Comparison of ENCODE assay signal across 8 cellular contexts in the genomic region with DNA sequence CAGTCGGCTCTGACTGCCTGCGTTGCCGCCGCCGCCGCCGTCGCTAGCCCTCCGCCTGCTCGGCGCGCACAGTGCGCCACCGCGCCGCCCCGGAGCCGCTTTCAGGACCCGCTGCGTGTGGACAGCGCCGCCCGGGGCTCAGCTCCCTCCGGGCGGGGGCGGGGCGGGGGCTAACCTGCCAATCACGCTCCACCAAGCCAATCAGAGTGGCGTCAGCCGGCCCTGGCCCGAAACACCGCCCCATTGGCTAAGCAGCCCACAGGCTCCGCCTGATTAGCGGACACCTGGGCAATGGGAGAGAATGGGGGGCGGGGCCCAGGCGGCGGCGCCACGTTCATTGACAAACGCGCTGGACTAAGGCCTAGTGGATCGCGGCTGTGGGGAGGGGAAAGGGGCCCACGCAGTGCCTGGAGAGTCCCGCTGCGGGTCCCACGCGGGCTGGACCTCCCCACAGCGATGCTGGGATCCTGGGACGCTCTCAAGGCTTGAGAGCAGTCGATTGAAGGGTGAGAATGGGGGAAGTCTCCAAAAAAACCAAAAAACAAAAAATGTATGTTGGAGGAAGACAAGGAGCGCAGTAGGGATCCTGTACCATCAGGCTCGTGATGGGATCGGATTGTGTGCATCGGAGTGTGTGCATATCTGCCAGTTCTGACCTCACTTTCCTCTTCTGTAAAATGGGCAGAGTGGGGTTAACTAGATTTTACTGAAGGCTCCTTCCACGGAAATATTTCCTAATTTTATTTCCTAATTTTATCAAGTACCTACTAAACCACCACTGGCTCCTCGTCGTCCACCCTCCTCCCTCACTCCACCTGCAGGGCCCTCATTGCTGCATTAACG. TPM values are rescaled to one million over a fixed set of nuclear protein-coding genes. Genes with fewer than 3 reads are reported as not detected.
DNase-seq lines count a peak whose midpoint lies in the region; ATAC-seq and TF ChIP-seq lines count a peak whose summit lies in the region.

No MANE protein-coding gene starts in this region.

- H3K23ac ChIP-seq in neuronal stem cell (ENCODE audit: low read depth, low read length, poor library complexity) = peak overlapping the region; percentile 21

- H3K36me3 ChIP-seq in neuronal stem cell (replicated peaks in 1 of 2; ENCODE audit: control insufficient read depth in 2 of 2, insufficient read depth in 2 of 2, low read length in 2 of 2) = peaks cover 0 to 17% of the 10 kb centered on the region in 2 donors

- no peaks in the 10 kb centered on the region for H3K9me3 Mint-ChIP-seq in IgD-negative memory B cell
- peaks cover 3% of the 10 kb centered on the region for H3K9me3 Mint-ChIP-seq in activated T-helper 1 cell treated with anti-CD3 and anti-CD28 coated beads, Interleukin-12 subunit alpha, Interleukin-12 subunit beta, Interleukin-2, Interleukin-4 antibody, amounts not matched to agents 30 ng/mL and 10 ng/mL and 1 ng/mL, durations not matched to agents 14 hours and 24 hours and 36 hours

- H3K9ac ChIP-seq in neuronal stem cell (ENCODE audit: low read depth, low read length, poor library complexity) = peak overlapping the region; percentile 55

- WGBS in neuronal stem cell (ENCODE audit: extremely low coverage in 2 of 2, insufficient read length in 2 of 2, insufficient replicate concordance in 1 of 2), 2 donors = no CpG with 5 or more reads among the region's 59 CpGs

- H3K4me3 ChIP-seq in fibroblast of the aortic adventitia (ENCODE audit: low read depth, low read length) (peak overlapping the region; percentile 25), neuronal stem cell (ENCODE audit: low read length in 2 of 2) (peak overlapping the region; percentile 49 to 85)

- peaks cover 7% of the 10 kb centered on the region for H3K36me3 Mint-ChIP-seq in IgD-negative memory B cell
- H3K36me3 Mint-ChIP-seq in activated T-helper 1 cell treated with anti-CD3 and anti-CD28 coated beads, Interleukin-12 subunit alpha, Interleukin-12 subunit beta, Interleukin-2, Interleukin-4 antibody, amounts not matched to agents 30 ng/mL and 10 ng/mL and 1 ng/mL, durations not matched to agents 14 hours and 24 hours and 36 hours (ENCODE audit: low read depth) = no peaks in the 10 kb centered on the region

- H2AK5ac ChIP-seq in neuronal stem cell (ENCODE audit: low read depth, low read length) = no peak overlapping the region

- peaks cover 10 to 19% of the 10 kb centered on the region in 2 donors for H3K4me1 ChIP-seq in neuronal stem cell (ENCODE audit: control insufficient read depth in 2 of 2, insufficient read depth in 1 of 2, low read depth in 1 of 2, low read length in 2 of 2)

- no peak overlapping the region for H3K18ac ChIP-seq in neuronal stem cell (ENCODE audit: low read length)

- H3K79me1 ChIP-seq in neuronal stem cell (ENCODE audit: low read depth, low read length) = peaks cover 2% of the 10 kb centered on the region

- no peak overlapping the region for H4K8ac ChIP-seq in neuronal stem cell (ENCODE audit: low read depth, low read length)

- intact Hi-C loops in activated T-helper 1 cell treated with anti-CD3 and anti-CD28 coated beads, Interleukin-12 subunit alpha, Interleukin-12 subunit beta, Interleukin-2, Interleukin-4 antibody, amounts not matched to agents 30 ng/mL and 10 ng/mL and 1 ng/mL, durations not matched to agents 14 hours and 24 hours and 36 hours (cut with micrococcal nuclease) = loop anchor here (1.0 to 2.0 kb wide), 3 partner anchors 9 to 93 kb away; partner anchors contain the start of gene ZCCHC7

- H2BK12ac ChIP-seq in neuronal stem cell (ENCODE audit: low read length) = no peak overlapping the region

- no peak overlapping the region for H4K91ac ChIP-seq in neuronal stem cell (ENCODE audit: low read depth, low read length, poor library complexity)

- no peak overlapping the region for H2BK5ac ChIP-seq in neuronal stem cell (ENCODE audit: low read length)

- H3K27me3 Mint-ChIP-seq in IgD-negative memory B cell = peaks cover 5% of the 10 kb centered on the region
- peaks cover 87% of the 10 kb centered on the region for H3K27me3 Mint-ChIP-seq in activated T-helper 1 cell treated with anti-CD3 and anti-CD28 coated beads, Interleukin-12 subunit alpha, Interleukin-12 subunit beta, Interleukin-2, Interleukin-4 antibody, amounts not matched to agents 30 ng/mL and 10 ng/mL and 1 ng/mL, durations not matched to agents 14 hours and 24 hours and 36 hours (ENCODE audit: insufficient read depth)

- no peak overlapping the region for H2BK120ac ChIP-seq in neuronal stem cell (ENCODE audit: low read depth, low read length)

- H3K4me3 Mint-ChIP-seq in IgD-negative memory B cell = peak overlapping the region; percentile 94 to 100 (median 98)
- peak overlapping the region; percentile 70 for H3K4me3 Mint-ChIP-seq in activated T-helper 1 cell treated with anti-CD3 and anti-CD28 coated beads, Interleukin-12 subunit alpha, Interleukin-12 subunit beta, Interleukin-2, Interleukin-4 antibody, amounts not matched to agents 30 ng/mL and 10 ng/mL and 1 ng/mL, durations not matched to agents 14 hours and 24 hours and 36 hours

- H3K9me3 ChIP-seq in neuronal stem cell (replicated peaks in 1 of 2; ENCODE audit: control insufficient read depth in 2 of 2, insufficient read depth in 1 of 2, low read depth in 1 of 2, low read length in 2 of 2) = peaks cover 5 to 6% of the 10 kb centered on the region in 2 donors

- H3K4me2 ChIP-seq in neuronal stem cell (ENCODE audit: insufficient read depth, low read length, poor library complexity, severe bottlenecking) = peak overlapping the region; percentile 53

- peak; percentile 68 for ATAC-seq in GM21576 (IDR thresholded peaks at IDR 0.05; ENCODE audit: unreplicated experiment)

- H3K14ac ChIP-seq in neuronal stem cell (ENCODE audit: low read length) = no peak overlapping the region

- no peak overlapping the region for H2BK15ac ChIP-seq in neuronal stem cell (ENCODE audit: low read length)

- peaks cover 0 to 97% (median 67%) of the 10 kb centered on the region in 3 experiments for H3K27me3 ChIP-seq in neuronal stem cell (ENCODE audit: control insufficient read depth in 3 of 3, insufficient read depth in 3 of 3, low read depth in 1 of 3, low read length in 3 of 3)

- DNase-seq in DMS53 treated with DMSO at 0.1 percent for 48 hours (lab: John Stamatoyannopoulos, UW; ENCODE audit: unreplicated experiment) (peak; percentile 88), fibroblast of the aortic adventitia (ENCODE audit: low read depth) (peak; percentile 80), neuronal stem cell (ENCODE audit: low spot score) (peak; percentile 96), substantia nigra (lab: John Stamatoyannopoulos, UW) (peak in 48 of 49 donors; percentile 9 to 92 (median 66))
- peak; percentile 80 for DNase-seq in activated T-helper 1 cell treated with anti-CD3 and anti-CD28 coated beads, Interleukin-12 subunit alpha, Interleukin-12 subunit beta, Interleukin-2, Interleukin-4 antibody, amounts not matched to agents 30 ng/mL and 10 ng/mL and 1 ng/mL, durations not matched to agents 14 hours and 24 hours and 36 hours (ENCODE audit: low spot score)

- H3K27ac ChIP-seq in neuronal stem cell (replicated peaks; ENCODE audit: low read length) (no peak overlapping the region), substantia nigra (ENCODE audit: low read depth, low read length, poor library complexity, severe bottlenecking) (no peak overlapping the region)

- peak overlapping the region; percentile 92 to 99 (median 96) for H3K27ac Mint-ChIP-seq in IgD-negative memory B cell
- H3K27ac Mint-ChIP-seq in activated T-helper 1 cell treated with anti-CD3 and anti-CD28 coated beads, Interleukin-12 subunit alpha, Interleukin-12 subunit beta, Interleukin-2, Interleukin-4 antibody, amounts not matched to agents 30 ng/mL and 10 ng/mL and 1 ng/mL, durations not matched to agents 14 hours and 24 hours and 36 hours = peak overlapping the region; percentile 36

- H3K4ac ChIP-seq in neuronal stem cell (ENCODE audit: low read length) = no peak overlapping the region

- H2AFZ ChIP-seq in neuronal stem cell (ENCODE audit: low read length) = peak overlapping the region; percentile 93

- H3K4me1 Mint-ChIP-seq in IgD-negative memory B cell = peaks cover 44 to 58% (median 47%) of the 10 kb centered on the region in 3 donors
- H3K4me1 Mint-ChIP-seq in activated T-helper 1 cell treated with anti-CD3 and anti-CD28 coated beads, Interleukin-12 subunit alpha, Interleukin-12 subunit beta, Interleukin-2, Interleukin-4 antibody, amounts not matched to agents 30 ng/mL and 10 ng/mL and 1 ng/mL, durations not matched to agents 14 hours and 24 hours and 36 hours (ENCODE audit: low read depth) = peaks cover 8% of the 10 kb centered on the region

- TF ChIP-seq CTCF in fibroblast of the aortic adventitia (IDR thresholded peaks at IDR 0.05; ENCODE audit: insufficient read depth, low read length) = no peak

TF ChIP-seq in PFSK-1, 5 proteins besides CTCF, POLR2A, EP300 and RAD21 (continues in another document):
- TF ChIP-seq FOXP2 (optimal IDR thresholded peaks at IDR 0.05; ENCODE audit: borderline replicate concordance, extremely low read depth, extremely low read length, insufficient read depth) = peak; percentile 34
- peak; percentile 50; the same call in 1 of the 2 replicates for TF ChIP-seq POLR2AphosphoS5 (IDR thresholded peaks at IDR 0.05; ENCODE audit: low read depth, low read length)
- TF ChIP-seq SIN3A (IDR thresholded peaks at IDR 0.05; ENCODE audit: borderline replicate concordance, insufficient read depth, low read length) = peak; percentile 96
- TF ChIP-seq TAF1 (IDR thresholded peaks at IDR 0.05; ENCODE audit: borderline replicate concordance, insufficient read depth, low read length) = 0 out of 2 replicates have a peak, but pooled peaks have one; percentile 38

RNA-seq across cellular contexts. Expression of gene PAX5, which starts 6.3 kb away (rescaled TPM):
- polyA plus RNA-seq in IgD-negative memory B cell = 65.3 TPM
- 5.7 TPM for polyA plus RNA-seq in PFSK-1 (2012; ENCODE audit: insufficient read length, low read depth)
- 0.32 and 0.39 TPM in 2 replicates for total RNA-seq in activated T-helper 1 cell treated with anti-CD3 and anti-CD28 coated beads, Interleukin-12 subunit alpha, Interleukin-12 subunit beta, Interleukin-2, Interleukin-4 antibody, amounts not matched to agents 30 ng/mL and 10 ng/mL and 1 ng/mL, durations not matched to agents 14 hours and 24 hours and 36 hours
- total RNA-seq in fibroblast of the aortic adventitia (ENCODE audit: low replicate concordance) = not detected in 2 replicates
- polyA plus RNA-seq in neuronal stem cell (2013, experiment 1 of 2) = not detected
- under 0.01 TPM for polyA plus RNA-seq in neuronal stem cell (2013, experiment 2 of 2)
